In genomic region chr1:235954306-235955283, GRCh38 we compare ENCODE assay signal across 9 cellular contexts.
A peak's percentile ranks its signal among the peaks of the same experiment; 100 is the strongest.
DNase-seq lines count a peak whose midpoint lies in the region; ATAC-seq and TF ChIP-seq lines count a peak whose summit lies in the region.
"Had no signal": no experiment of that assay in that cellular context is flagged by ENCODE, and none has a peak within 500 bp of the region (broad histone marks: within the 10 kb centered on the region; RNA-seq: fewer than 3 reads in every experiment).

No MANE protein-coding gene starts in this region.

- peak overlapping the region; percentile 89 for H3K27ac ChIP-seq in neutrophil
- H3K27ac ChIP-seq: A549 had no signal

- no peaks in the 10 kb centered on the region for H3K36me3 ChIP-seq in neutrophil

- ATAC-seq in HG03025 (IDR thresholded peaks at IDR 0.05; ENCODE audit: low FRiP score, unreplicated experiment) = peak; percentile 96
- ATAC-seq: A549 had no signal

- H3K4me3 ChIP-seq in neutrophil (ENCODE audit: low read depth in 1 of 2, low read length in 1 of 2) = peak overlapping the region; percentile 55 to 57
- H3K4me3 ChIP-seq: A549 had no signal

- DNase-seq in NK-92 treated with Interleukin-12 subunit alpha and Interleukin-12 subunit beta, amount 100 ng/mL, for 24 hours (lab: John Stamatoyannopoulos, UW) = peak; percentile 41
- no peak for DNase-seq in NK-92 (lab: John Stamatoyannopoulos, UW; ENCODE audit: unreplicated experiment)
- DNase-seq in SIG-M5 (lab: John Stamatoyannopoulos, UW) = peak; percentile 99
- DNase-seq in activated naive CD4-positive, alpha-beta T cell treated with anti-CD3 and anti-CD28 coated beads, Interleukin-2, amount 50 U/mL, for 16 hours = peak; percentile 15
- DNase-seq in hippocampal formation (lab: John Stamatoyannopoulos, UW) = no peak
- DNase-seq in mesenteric fat pad (ENCODE audit: low spot score) = no peak

- TF ChIP-seq CTCF in neutrophil (IDR thresholded peaks at IDR 0.05) = peak; percentile 46

- H3K27me3 ChIP-seq in neutrophil = no peaks in the 10 kb centered on the region

- H3K9me3 ChIP-seq in neutrophil = no peaks in the 10 kb centered on the region
- H3K9me3 ChIP-seq: A549 had no signal

- H3K4me1 ChIP-seq in neutrophil (ENCODE audit: control insufficient read depth in 1 of 2, insufficient read depth in 1 of 2, low read depth in 1 of 2, low read length in 1 of 2) = peaks cover 82 to 87% of the 10 kb centered on the region in 2 experiments

Comparison
In these comparisons a context has a peak if more than half of its experiments do, and no peak if none do; other contexts are left out.
1. DNase-seq: peak in NK-92 treated with Interleukin-12 subunit alpha and Interleukin-12 subunit beta, amount 100 ng/mL, for 24 hours (single experiment), SIG-M5 (single experiment) and activated naive CD4-positive, alpha-beta T cell treated with anti-CD3 and anti-CD28 coated beads, Interleukin-2, amount 50 U/mL, for 16 hours (single experiment); none in NK-92 (single experiment), hippocampal formation (0 of 2) and mesenteric fat pad (single experiment).